In genomic region chr4:20773144-20773997, GRCh38 we compare ENCODE assay signal across 9 cellular contexts.
DNase-seq lines count a peak whose midpoint lies in the region; ATAC-seq and TF ChIP-seq lines count a peak whose summit lies in the region.
"Had no signal": no experiment of that assay in that cellular context is flagged by ENCODE, and none has a peak within 500 bp of the region (broad histone marks: within the 10 kb centered on the region; RNA-seq: fewer than 3 reads in every experiment).

No MANE protein-coding gene starts in this region.

- no peak for ATAC-seq in CD4-positive, alpha-beta T cell (ENCODE audit: poor library complexity)
- ATAC-seq in GM18907 (IDR thresholded peaks at IDR 0.05; ENCODE audit: unreplicated experiment) (peak; percentile 85), HG03457 (IDR thresholded peaks at IDR 0.05; ENCODE audit: unreplicated experiment) (peak; percentile 74), GM19452 (IDR thresholded peaks at IDR 0.05; ENCODE audit: unreplicated experiment) (no peak)

- H3K27ac ChIP-seq in CD4-positive, alpha-beta T cell (ENCODE audit: low read depth, low read length), result no peak overlapping the region
- H3K27ac ChIP-seq in adrenal gland (no peak overlapping the region), left ventricle myocardium inferior (replicated peaks) (no peak overlapping the region)
- H3K27ac ChIP-seq: skin epidermis had no signal

- POLR2A ChIA-PET in CD4-positive, alpha-beta T cell (lab: Charles Lee), result interaction anchor here (0.5 to 0.6 kb wide), 2 partner anchors 142 to 144 kb away, joined by 3 read pairs; no protein-coding TSS in a partner anchor

- no peak overlapping the region for H3K27ac Mint-ChIP-seq in CD4-positive, alpha-beta T cell

- peak; percentile 53 for TF ChIP-seq CTCF in CD4-positive, alpha-beta T cell (IDR thresholded peaks at IDR 0.05)
- peak; percentile 48 to 66 (median 58) for TF ChIP-seq CTCF in adrenal gland (IDR thresholded peaks at IDR 0.05)
- TF ChIP-seq CTCF in left ventricle myocardium inferior (IDR thresholded peaks at IDR 0.05; ENCODE audit: borderline replicate concordance), result peak; percentile 68

- CTCF ChIA-PET in CD4-positive, alpha-beta T cell (lab: Charles Lee), result interaction anchor here (1.1 kb wide), 1 partner anchor 13 kb away, joined by 4 read pairs; no protein-coding TSS in a partner anchor

- no peaks in the 10 kb centered on the region for H3K4me1 Mint-ChIP-seq in CD4-positive, alpha-beta T cell (ENCODE audit: low read depth)

- intact Hi-C loops in CD4-positive, alpha-beta T cell (cut with DNase I, micrococcal nuclease), result loop anchor here in 1 of 2 experiments (5.0 kb wide), 1 partner anchor 994 kb away; no protein-coding TSS in a partner anchor
- intact Hi-C loops in adrenal gland (cut with DNase I) (loop anchor here in 1 of 2 donors (5.0 to 10.0 kb wide), 2 partner anchors 361 to 699 kb away; no protein-coding TSS in a partner anchor), left ventricle myocardium inferior (cut with micrococcal nuclease) (no loop called here)

- no peaks in the 10 kb centered on the region for H3K36me3 Mint-ChIP-seq in CD4-positive, alpha-beta T cell (ENCODE audit: low read depth)

- no peak for TF ChIP-seq POLR2A in adrenal gland (IDR thresholded peaks at IDR 0.05)

- H3K4me1 ChIP-seq in adrenal gland (replicated peaks in 1 of 2), result no peaks in the 10 kb centered on the region
- no peaks in the 10 kb centered on the region for H3K4me1 ChIP-seq in left ventricle myocardium inferior

- no peak overlapping the region for H3K4me3 ChIP-seq in adrenal gland
- no peak overlapping the region for H3K4me3 ChIP-seq in left ventricle myocardium inferior
- H3K4me3 ChIP-seq: skin epidermis had no signal

- peak in 4 of 10 experiments; percentile 0 to 3 (median 2) for DNase-seq in CD4-positive, alpha-beta T cell
- DNase-seq in NCI-H748 (lab: John Stamatoyannopoulos, UW; ENCODE audit: unreplicated experiment), result peak; percentile 55
- DNase-seq in adrenal gland, result peak; percentile 22 to 56 (median 47)
- DNase-seq in left ventricle myocardium inferior, result no peak
- DNase-seq in renal cortical epithelial cell (ENCODE audit: low read depth), result peak; percentile 63

- no peaks in the 10 kb centered on the region for H3K9me3 Mint-ChIP-seq in CD4-positive, alpha-beta T cell

- no peaks in the 10 kb centered on the region for H3K9me3 ChIP-seq in CD4-positive, alpha-beta T cell (ENCODE audit: control insufficient read depth, low read length)
- H3K9me3 ChIP-seq in adrenal gland (replicated peaks in 1 of 3) (no peaks in the 10 kb centered on the region), left ventricle myocardium inferior (replicated peaks) (no peaks in the 10 kb centered on the region)

- peaks cover 5% of the 10 kb centered on the region for H3K27me3 Mint-ChIP-seq in CD4-positive, alpha-beta T cell

- H3K27me3 ChIP-seq in CD4-positive, alpha-beta T cell (ENCODE audit: control insufficient read depth, insufficient read depth, low read length), result no peaks in the 10 kb centered on the region
- no peaks in the 10 kb centered on the region for H3K27me3 ChIP-seq in adrenal gland
- no peaks in the 10 kb centered on the region for H3K27me3 ChIP-seq in left ventricle myocardium inferior (ENCODE audit: low read depth)

- no peaks in the 10 kb centered on the region for H3K36me3 ChIP-seq in adrenal gland (replicated peaks in 1 of 2)
- H3K36me3 ChIP-seq in left ventricle myocardium inferior, result no peaks in the 10 kb centered on the region

- WGBS in adrenal gland, 4 donors, result 29 to 30% (median 30%) methylated on average over 11 to 14 of the region's 14 CpGs

- H3K4me3 Mint-ChIP-seq in CD4-positive, alpha-beta T cell, result no peak overlapping the region

Comparison
In these comparisons a context has a peak if more than half of its experiments do, and no peak if none do; other contexts are left out.
1. ATAC-seq: peak in GM18907 (single experiment) and HG03457 (single experiment); none in CD4-positive, alpha-beta T cell (single experiment) and GM19452 (single experiment).
2. Peak in every context shown above with its lines, with median percentiles within 50 percentile points of each other: CTCF ChIP-seq.